ENCODE assay signal across 15 cellular contexts in the genomic region with DNA sequence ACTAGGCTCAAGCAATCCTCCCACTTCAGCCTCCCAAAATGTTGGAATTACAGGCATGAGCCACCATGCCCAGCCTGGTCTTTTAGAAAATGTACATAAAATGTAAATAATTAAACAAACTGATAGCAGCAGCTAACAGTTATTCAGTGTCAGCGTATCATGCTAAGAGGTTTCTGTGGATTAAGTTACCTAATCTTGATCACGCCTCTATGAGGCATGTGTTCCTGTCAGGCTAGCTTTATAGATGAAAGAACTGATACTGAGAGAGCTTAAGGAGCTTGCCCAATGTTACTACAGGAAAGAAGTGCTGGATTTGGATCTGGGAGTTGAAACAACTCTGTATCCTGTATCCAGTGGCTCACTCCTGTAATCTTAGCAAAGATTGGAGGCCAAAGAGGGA. TPM values are rescaled to one million over a fixed set of nuclear protein-coding genes. Genes with fewer than 3 reads are reported as not detected.
"Had no signal": no experiment of that assay in that cellular context is flagged by ENCODE, and none has a peak within 500 bp of the region (broad histone marks: within the 10 kb centered on the region; RNA-seq: fewer than 3 reads in every experiment).

No MANE protein-coding gene starts in this region.

- H3K9me3 ChIP-seq: esophagus muscularis mucosa, thyroid gland, uterus had no signal

- H3K27ac Mint-ChIP-seq: activated naive CD4-positive, alpha-beta T cell treated with anti-CD3 and anti-CD28 coated beads, Interleukin-2, amount 10 ng/mL, durations not matched to agents 7 days and 5 days; activated T-helper 2 cell treated with anti-CD3 and anti-CD28 coated beads, Interferon-gamma antibody, Interleukin-2, Interleukin-4, amounts not matched to agents 10 μg/mL and 5 μg/mL and 100 μg/mL, durations not matched to agents 14 hours and 24 hours and 36 hours; naive thymus-derived CD4-positive, alpha-beta T cell; stimulated activated naive B cell treated with anti-CD40 and anti-IgM and Interleukin-4, amounts not matched to agents 10 μg/mL and 1 μg/mL and 100 μg/mL, for 72 hours had no signal

- H3K27me3 ChIP-seq: dorsolateral prefrontal cortex, esophagus muscularis mucosa, thyroid gland, uterus had no signal

- H3K27ac ChIP-seq: cardiac muscle cell, dorsolateral prefrontal cortex, esophagus muscularis mucosa, parathyroid adenoma, thyroid gland, uterus had no signal

- ATAC-seq: naive thymus-derived CD4-positive, alpha-beta T cell; stimulated activated naive B cell treated with anti-CD40 and anti-IgM and Interleukin-4, amounts not matched to agents 10 μg/mL and 1 μg/mL and 100 μg/mL, for 72 hours had no signal

- H3K9me3 Mint-ChIP-seq: activated naive CD4-positive, alpha-beta T cell treated with anti-CD3 and anti-CD28 coated beads, Interleukin-2, amount 10 ng/mL, durations not matched to agents 7 days and 5 days; activated T-helper 2 cell treated with anti-CD3 and anti-CD28 coated beads, Interferon-gamma antibody, Interleukin-2, Interleukin-4, amounts not matched to agents 10 μg/mL and 5 μg/mL and 100 μg/mL, durations not matched to agents 14 hours and 24 hours and 36 hours; naive thymus-derived CD4-positive, alpha-beta T cell; stimulated activated naive B cell treated with anti-CD40 and anti-IgM and Interleukin-4, amounts not matched to agents 10 μg/mL and 1 μg/mL and 100 μg/mL, for 72 hours had no signal

- H3K4me1 ChIP-seq: esophagus muscularis mucosa, thyroid gland, uterus had no signal

- H3K36me3 ChIP-seq: cardiac muscle cell, uterus had no signal

- H3K4me3 ChIP-seq: cardiac muscle cell, dorsolateral prefrontal cortex, esophagus muscularis mucosa, thyroid gland, uterus had no signal

- H3K4me3 Mint-ChIP-seq: activated naive CD4-positive, alpha-beta T cell treated with anti-CD3 and anti-CD28 coated beads, Interleukin-2, amount 10 ng/mL, durations not matched to agents 7 days and 5 days; naive thymus-derived CD4-positive, alpha-beta T cell; stimulated activated naive B cell treated with anti-CD40 and anti-IgM and Interleukin-4, amounts not matched to agents 10 μg/mL and 1 μg/mL and 100 μg/mL, for 72 hours had no signal

- DNase-seq: activated CD4-positive, CD25-positive, alpha-beta regulatory T cell treated with anti-CD3 and anti-CD28 coated beads, Interleukin-2, amount 50 U/mL, for 72 hours; activated naive CD4-positive, alpha-beta T cell treated with anti-CD3 and anti-CD28 coated beads, Interleukin-2, amount 10 ng/mL, durations not matched to agents 7 days and 5 days; activated T-cell treated with anti-CD3 and anti-CD28 coated beads, Interleukin-2, amount 50 U/mL, for 1 hour; dorsolateral prefrontal cortex; hypothalamus; naive thymus-derived CD4-positive, alpha-beta T cell; stimulated activated CD4-positive, alpha-beta T cell treated with anti-CD3 and anti-CD28 coated beads, Interleukin-2, amount 100 ng/mL, for 48 hours; stimulated activated naive B cell treated with anti-CD40 and anti-IgM and Interleukin-4, amounts not matched to agents 10 μg/mL and 1 μg/mL and 100 μg/mL, for 72 hours; thyroid gland; uterus had no signal

- H3K27me3 Mint-ChIP-seq: activated naive CD4-positive, alpha-beta T cell treated with anti-CD3 and anti-CD28 coated beads, Interleukin-2, amount 10 ng/mL, durations not matched to agents 7 days and 5 days; naive thymus-derived CD4-positive, alpha-beta T cell; stimulated activated naive B cell treated with anti-CD40 and anti-IgM and Interleukin-4, amounts not matched to agents 10 μg/mL and 1 μg/mL and 100 μg/mL, for 72 hours had no signal

RNA-seq across cellular contexts. Expression of a gene that starts 45.2 kb away (rescaled TPM):
- total RNA-seq: mononuclear cell; naive thymus-derived CD4-positive, alpha-beta T cell; thyroid gland had no signal
